ENCODE assay signal across 8 cellular contexts in genomic region chr2:23940262-23940975, GRCh38. TPM values are rescaled to one million over a fixed set of nuclear protein-coding genes. Genes with fewer than 3 reads are reported as not detected.
DNase-seq lines count a peak whose midpoint lies in the region; ATAC-seq, FAIRE-seq and TF ChIP-seq lines count a peak whose summit lies in the region.

A gene with protein sequence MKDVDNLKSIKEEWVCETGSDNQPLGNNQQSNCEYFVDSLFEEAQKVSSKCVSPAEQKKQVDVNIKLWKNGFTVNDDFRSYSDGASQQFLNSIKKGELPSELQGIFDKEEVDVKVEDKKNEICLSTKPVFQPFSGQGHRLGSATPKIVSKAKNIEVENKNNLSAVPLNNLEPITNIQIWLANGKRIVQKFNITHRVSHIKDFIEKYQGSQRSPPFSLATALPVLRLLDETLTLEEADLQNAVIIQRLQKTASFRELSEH (plus strand): TSS chr2:23940463. CDS start chr2:23958315, 17,852 bp downstream.

- peak within 1 kb of the TSS; percentile 99 for H3K18ac ChIP-seq in neuronal stem cell (ENCODE audit: low read length)

- no CpG with 5 or more reads among the region's 98 CpGs for WGBS in neuronal stem cell (ENCODE audit: extremely low coverage in 2 of 2, insufficient read length in 2 of 2, insufficient replicate concordance in 1 of 2), 2 donors

- peaks cover 40% of the 10 kb centered on the region for H3K79me2 ChIP-seq in KMS-11 (ENCODE audit: insufficient read depth, low read depth)

- H3K4me1 ChIP-seq in KMS-11 (ENCODE audit: low read depth, poor library complexity, severe bottlenecking) (peaks cover 13% of the 10 kb centered on the region), SJCRH30 (peaks cover 12% of the 10 kb centered on the region; the same call in 1 of the 2 replicates), neuronal stem cell (ENCODE audit: control insufficient read depth in 2 of 2, insufficient read depth in 1 of 2, low read depth in 1 of 2, low read length in 2 of 2) (peaks cover 2 to 5% of the 10 kb centered on the region in 2 donors)

- H3K9me3 ChIP-seq in SJCRH30 (replicated peaks) (no peaks in the 10 kb centered on the region), neuronal stem cell (replicated peaks in 1 of 2; ENCODE audit: control insufficient read depth in 2 of 2, insufficient read depth in 1 of 2, low read depth in 1 of 2, low read length in 2 of 2) (no peaks in the 10 kb centered on the region)

- peak within 1 kb of the TSS; percentile 97 for H3K14ac ChIP-seq in neuronal stem cell (ENCODE audit: low read length)

- H3K4ac ChIP-seq in neuronal stem cell (ENCODE audit: low read length) = no peak within 1 kb of the TSS

- H3K27me3 ChIP-seq in KMS-11 (ENCODE audit: insufficient read depth, low read depth) (no peaks in the 10 kb centered on the region), SJCRH30 (no peaks in the 10 kb centered on the region), neuronal stem cell (ENCODE audit: control insufficient read depth in 3 of 3, insufficient read depth in 3 of 3, low read depth in 1 of 3, low read length in 3 of 3) (peaks cover 0 to 2% (median 0%) of the 10 kb centered on the region in 3 experiments)

- H2AFZ ChIP-seq in KMS-11 (ENCODE audit: low read depth) (peak within 1 kb of the TSS; percentile 95), neuronal stem cell (ENCODE audit: low read length) (peak within 1 kb of the TSS; percentile 92)

- peak within 1 kb of the TSS; percentile 91 for H2BK5ac ChIP-seq in neuronal stem cell (ENCODE audit: low read length)

- TF ChIP-seq CTCF in KMS-11 (conservative IDR thresholded peaks at IDR 0.05; ENCODE audit: low read depth, low read length) = no peak

- H2BK120ac ChIP-seq in neuronal stem cell (ENCODE audit: low read depth, low read length) = peak within 1 kb of the TSS; percentile 24

- H3K9ac ChIP-seq in KMS-11 (peak within 1 kb of the TSS; percentile 80), neuronal stem cell (ENCODE audit: low read depth, low read length, poor library complexity) (peak within 1 kb of the TSS; percentile 98)

- H3K4me2 ChIP-seq in KMS-11 (peak within 1 kb of the TSS; percentile 87), neuronal stem cell (ENCODE audit: insufficient read depth, low read length, poor library complexity, severe bottlenecking) (peak within 1 kb of the TSS; percentile 76)

- no peaks in the 10 kb centered on the region for H3K79me1 ChIP-seq in neuronal stem cell (ENCODE audit: low read depth, low read length)

- H3K36me3 ChIP-seq in KMS-11 (ENCODE audit: insufficient read depth) (no peaks in the 10 kb centered on the region), SJCRH30 (peaks cover 9% of the 10 kb centered on the region; the same call in 1 of the 2 replicates), neuronal stem cell (replicated peaks in 1 of 2; ENCODE audit: control insufficient read depth in 2 of 2, insufficient read depth in 2 of 2, low read length in 2 of 2) (peaks cover 0 to 19% of the 10 kb centered on the region in 2 donors)

- H3K23ac ChIP-seq in neuronal stem cell (ENCODE audit: low read depth, low read length, poor library complexity) = peak within 1 kb of the TSS; percentile 90

- H3K4me3 ChIP-seq in KMS-11 (IDR thresholded peaks at IDR 0.05; ENCODE audit: insufficient read depth, low read depth, low read length) = peak within 1 kb of the TSS; percentile 63
- peak within 1 kb of the TSS; percentile 79 for H3K4me3 ChIP-seq in SJCRH30
- peak within 1 kb of the TSS; percentile 94 to 97 for H3K4me3 ChIP-seq in neuronal stem cell (ENCODE audit: low read length in 2 of 2)

- ATAC-seq in GM21825 (IDR thresholded peaks at IDR 0.05; ENCODE audit: unreplicated experiment) = peak; percentile 70

- peak within 1 kb of the TSS; percentile 58 for H2AK5ac ChIP-seq in neuronal stem cell (ENCODE audit: low read depth, low read length)

- H3K27ac ChIP-seq in KMS-11 (peak within 1 kb of the TSS; percentile 84), SJCRH30 (peak within 1 kb of the TSS; percentile 56), neuronal stem cell (replicated peaks; ENCODE audit: low read length) (peak within 1 kb of the TSS; percentile 91), substantia nigra (ENCODE audit: low read depth, low read length, poor library complexity, severe bottlenecking) (peak within 1 kb of the TSS; percentile 73)

- DNase-seq in ELF-1 (ENCODE audit: low read depth, low spot score) (peak; percentile 89), SJCRH30 (peak; percentile 82 to 93), frontal cortex (ENCODE audit: low spot score in 2 of 2) (peak; percentile 88), neuronal stem cell (ENCODE audit: low spot score) (peak; percentile 90), substantia nigra (lab: John Stamatoyannopoulos, UW) (peak in 45 of 49 donors; percentile 17 to 89 (median 56))
- peak; percentile 34 to 68 (median 40) for DNase-seq in activated naive CD4-positive, alpha-beta T cell (lab: John Stamatoyannopoulos, UW)

- no peak within 1 kb of the TSS for H4K91ac ChIP-seq in neuronal stem cell (ENCODE audit: low read depth, low read length, poor library complexity)

- no peak within 1 kb of the TSS for H2BK12ac ChIP-seq in neuronal stem cell (ENCODE audit: low read length)

- peak within 1 kb of the TSS; percentile 77 for H2BK15ac ChIP-seq in neuronal stem cell (ENCODE audit: low read length)

- no peak within 1 kb of the TSS for H4K8ac ChIP-seq in neuronal stem cell (ENCODE audit: low read depth, low read length)

- H4K20me1 ChIP-seq in KMS-11 (ENCODE audit: insufficient read depth) = no peaks in the 10 kb centered on the region; the same call in 1 of the 2 replicates

- no peak for FAIRE-seq in frontal cortex (lab: Jason Lieb, UNC)

RNA-seq across cellular contexts. Expression of the gene that starts here (rescaled TPM):
- total RNA-seq in SJCRH30 (2014; rRNA removed; shearing (Covaris generic)) = 36.4 and 39.9 TPM in 2 replicates
- total RNA-seq in frontal cortex = 64.8 TPM
- 15.7 TPM for polyA plus RNA-seq in neuronal stem cell (2013, experiment 1 of 2)
- polyA plus RNA-seq in neuronal stem cell (2013, experiment 2 of 2) = 15.8 TPM

Comparison
In these comparisons a context has a peak if more than half of its experiments do, and no peak if none do; other contexts are left out.
1. Peak in every context shown above with its lines: DNase-seq, ATAC-seq, H3K4me3 ChIP-seq and H3K27ac ChIP-seq.